23 cellular contexts compared by ENCODE assay signal in genomic region chr17:60352071-60352470, GRCh38.
"Had no signal": no experiment of that assay in that cellular context is flagged by ENCODE, and none has a peak within 500 bp of the region (broad histone marks: within the 10 kb centered on the region; RNA-seq: fewer than 3 reads in every experiment).

No MANE protein-coding gene starts in this region.

- ATAC-seq: T-cell had no signal

- H3K4me3 Mint-ChIP-seq: T-cell had no signal

- H3K4me2 ChIP-seq: SK-N-SH had no signal

- H3K9ac ChIP-seq: SK-N-SH had no signal

- DNase-seq: Kasumi-1, KG1, MM.1S, NCI-H1092 treated with DMSO at 0.1 percent for 48 hours, NCI-H1436, NCI-H187, NCI-H2029, NCI-H2081 treated with DMSO at 0.1 percent for 48 hours, NCI-H2171, NCI-H226, NCI-H446, NCI-H510A, NCI-H524 treated with DMSO at 0.1 percent for 48 hours, NCI-H69, NCI-H774, RPMI8226, SHP77, SK-N-SH, SW 1271, T-cell had no signal

- H3K27ac Mint-ChIP-seq: T-cell had no signal

- H3K9me2 ChIP-seq: SK-N-SH had no signal

- H3K9me3 ChIP-seq: SK-N-SH had no signal

- H3K27ac ChIP-seq: HL-60 had no signal

- FAIRE-seq: HTR-8/SVneo, RCC 7860 had no signal

- H3K27me3 Mint-ChIP-seq: T-cell had no signal
